Comparison of ENCODE assay signal across 17 cellular contexts in the genomic region with DNA sequence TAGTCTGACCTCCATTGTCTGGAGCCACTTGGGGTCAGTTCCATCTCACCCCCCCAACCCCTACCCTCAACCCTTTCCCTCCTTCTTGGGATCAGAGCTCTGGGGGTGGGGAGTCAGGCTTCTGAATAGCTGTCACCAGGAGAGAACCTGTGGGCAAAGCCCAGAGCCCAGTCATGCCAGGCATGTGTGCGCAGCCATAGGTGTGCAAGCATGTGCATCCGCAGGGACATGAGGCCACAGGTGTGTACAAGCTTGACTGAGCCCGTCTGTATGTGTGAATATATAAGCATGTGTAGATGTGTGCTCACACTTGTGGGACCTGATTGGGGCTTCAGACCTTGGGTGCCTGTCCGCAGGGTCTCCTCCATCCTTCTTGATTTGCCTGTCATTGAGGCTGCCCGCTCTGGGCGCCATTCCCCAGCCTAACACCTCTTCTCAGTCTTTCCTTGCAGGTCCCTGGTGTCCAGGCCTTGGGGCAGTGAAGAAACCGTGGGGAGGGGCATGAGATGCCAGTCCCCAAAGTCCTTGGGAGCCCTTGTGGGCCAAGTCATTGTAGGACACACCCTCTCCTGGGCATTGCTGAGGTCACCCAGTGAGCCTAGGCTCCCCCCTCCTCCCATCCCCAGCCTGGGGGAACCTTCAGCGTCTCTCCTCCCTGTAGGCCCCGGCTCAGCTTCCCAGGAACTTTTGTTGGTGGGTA. TPM values are rescaled to one million over a fixed set of nuclear protein-coding genes. Genes with fewer than 3 reads are reported as not detected.
DNase-seq lines count a peak whose midpoint lies in the region; ATAC-seq and TF ChIP-seq lines count a peak whose summit lies in the region.
"Had no signal": no experiment of that assay in that cellular context is flagged by ENCODE, and none has a peak within 500 bp of the region (broad histone marks: within the 10 kb centered on the region; RNA-seq: fewer than 3 reads in every experiment).

No MANE protein-coding gene starts in this region.

- POLR2A ChIA-PET in activated CD4-positive, alpha-beta T cell treated with anti-CD3 and anti-CD28 coated beads, Interleukin-2, amount 10 ng/mL, durations not matched to agents 7 days and 5 days (lab: Charles Lee): no interaction called here

- TF ChIP-seq POLR2A in gastrocnemius medialis (IDR thresholded peaks at IDR 0.05): no peak

- H3K27me3 ChIP-seq in Karpas-422 (ENCODE audit: low read length): no peaks in the 10 kb centered on the region
- no peaks in the 10 kb centered on the region for H3K27me3 ChIP-seq in gastrocnemius medialis
- H3K27me3 ChIP-seq: testis had no signal

- in situ Hi-C loops in gastrocnemius medialis (cut with MboI; ENCODE audit: low sequenced_read_pairs in 4 of 4): no loop called here

- H3K4me1 ChIP-seq in Karpas-422 (ENCODE audit: low read length): peaks cover 28% of the 10 kb centered on the region
- H3K4me1 ChIP-seq in gastrocnemius medialis: peaks cover 5 to 9% of the 10 kb centered on the region in 2 donors

- H3K9me3 ChIP-seq in Karpas-422 (ENCODE audit: low read length) (no peaks in the 10 kb centered on the region), gastrocnemius medialis (no peaks in the 10 kb centered on the region)
- H3K9me3 ChIP-seq: testis had no signal

- peak overlapping the region; percentile 65 for H3K4me3 ChIP-seq in Karpas-422 (ENCODE audit: low read length)
- no peak overlapping the region for H3K4me3 ChIP-seq in gastrocnemius medialis
- H3K4me3 ChIP-seq: lung had no signal

- no peaks in the 10 kb centered on the region for H4K20me1 ChIP-seq in Karpas-422 (ENCODE audit: insufficient read depth, low read depth, low read length)

- H3K27me3 Mint-ChIP-seq in dendritic cell treated with granulocyte-macrophage colony-stimulating factor and Interleukin-4, amounts not matched to agents 40 ng/mL and 50 ng/mL, for 4 days: no peaks in the 10 kb centered on the region
- no peaks in the 10 kb centered on the region for H3K27me3 Mint-ChIP-seq in activated CD4-positive, alpha-beta T cell treated with anti-CD3 and anti-CD28 coated beads, Interleukin-2, amount 10 ng/mL, durations not matched to agents 7 days and 5 days

- H3K36me3 ChIP-seq in Karpas-422 (ENCODE audit: insufficient read depth, low read length) (no peaks in the 10 kb centered on the region), gastrocnemius medialis (no peaks in the 10 kb centered on the region)

- no peak for ATAC-seq in gastrocnemius medialis

- peak overlapping the region; percentile 18 for H3K27ac Mint-ChIP-seq in dendritic cell treated with granulocyte-macrophage colony-stimulating factor and Interleukin-4, amounts not matched to agents 40 ng/mL and 50 ng/mL, for 4 days
- no peak overlapping the region for H3K27ac Mint-ChIP-seq in activated CD4-positive, alpha-beta T cell treated with anti-CD3 and anti-CD28 coated beads, Interleukin-2, amount 10 ng/mL, durations not matched to agents 7 days and 5 days

- H2AFZ ChIP-seq in Karpas-422 (ENCODE audit: low read length): no peak overlapping the region

- no peaks in the 10 kb centered on the region for H3K79me2 ChIP-seq in Karpas-422 (ENCODE audit: low read length)

- H3K9ac ChIP-seq in Karpas-422 (ENCODE audit: low read length): peak overlapping the region; percentile 67

- no peak overlapping the region for H3K4me3 Mint-ChIP-seq in dendritic cell treated with granulocyte-macrophage colony-stimulating factor and Interleukin-4, amounts not matched to agents 40 ng/mL and 50 ng/mL, for 4 days
- H3K4me3 Mint-ChIP-seq in activated CD4-positive, alpha-beta T cell treated with anti-CD3 and anti-CD28 coated beads, Interleukin-2, amount 10 ng/mL, durations not matched to agents 7 days and 5 days: no peak overlapping the region

- H3K4me1 Mint-ChIP-seq in dendritic cell treated with granulocyte-macrophage colony-stimulating factor and Interleukin-4, amounts not matched to agents 40 ng/mL and 50 ng/mL, for 4 days (ENCODE audit: low read depth): peaks cover 67% of the 10 kb centered on the region
- peaks cover 26% of the 10 kb centered on the region for H3K4me1 Mint-ChIP-seq in activated CD4-positive, alpha-beta T cell treated with anti-CD3 and anti-CD28 coated beads, Interleukin-2, amount 10 ng/mL, durations not matched to agents 7 days and 5 days

- DNase-seq in GM10266 (ENCODE audit: extremely low spot score): peak; percentile 10
- peak; percentile 59 for DNase-seq in Karpas-422
- no peak for DNase-seq in gastrocnemius medialis
- DNase-seq in C1 segment of cervical spinal cord (lab: John Stamatoyannopoulos, UW): no peak
- DNase-seq in NCI-H2107 treated with DMSO at 0.1 percent for 48 hours (lab: John Stamatoyannopoulos, UW; ENCODE audit: unreplicated experiment): no peak
- no peak for DNase-seq in cerebellar cortex (ENCODE audit: low spot score)
- DNase-seq in activated CD4-positive, alpha-beta T cell treated with anti-CD3 and anti-CD28 coated beads, Interleukin-2, amount 10 ng/mL, durations not matched to agents 7 days and 5 days: no peak
- DNase-seq: activated CD8-positive, alpha-beta memory T cell treated with anti-CD3 and anti-CD28 coated beads for 24 hours; DMS153; erythroblast; hippocampal formation; KG1; OCI-M1; T-helper 2 cell; testis had no signal

- peaks cover 100% of the 10 kb centered on the region for H3K36me3 Mint-ChIP-seq in dendritic cell treated with granulocyte-macrophage colony-stimulating factor and Interleukin-4, amounts not matched to agents 40 ng/mL and 50 ng/mL, for 4 days (ENCODE audit: low read depth)
- peaks cover 39% of the 10 kb centered on the region for H3K36me3 Mint-ChIP-seq in activated CD4-positive, alpha-beta T cell treated with anti-CD3 and anti-CD28 coated beads, Interleukin-2, amount 10 ng/mL, durations not matched to agents 7 days and 5 days (ENCODE audit: low read depth)

- H3K27ac ChIP-seq in Karpas-422 (ENCODE audit: low read length) (peak overlapping the region; percentile 67), gastrocnemius medialis (peak overlapping the region; percentile 61 to 80 (median 73))

- no peak for TF ChIP-seq CTCF in GM10266 (IDR thresholded peaks at IDR 0.05; ENCODE audit: control insufficient read depth, insufficient read depth, low read depth, missing control alignments)
- no peak for TF ChIP-seq CTCF in gastrocnemius medialis (IDR thresholded peaks at IDR 0.05 in 4 of 5, conservative IDR thresholded peaks at IDR 0.05 in 1 of 5)

- H3K9me3 Mint-ChIP-seq in dendritic cell treated with granulocyte-macrophage colony-stimulating factor and Interleukin-4, amounts not matched to agents 40 ng/mL and 50 ng/mL, for 4 days: no peaks in the 10 kb centered on the region
- H3K9me3 Mint-ChIP-seq in activated CD4-positive, alpha-beta T cell treated with anti-CD3 and anti-CD28 coated beads, Interleukin-2, amount 10 ng/mL, durations not matched to agents 7 days and 5 days: no peaks in the 10 kb centered on the region

- CTCF ChIA-PET in activated CD4-positive, alpha-beta T cell treated with anti-CD3 and anti-CD28 coated beads, Interleukin-2, amount 10 ng/mL, durations not matched to agents 7 days and 5 days (lab: Charles Lee): interaction anchor here (1.3 to 2.7 kb wide), 4 partner anchors 9 to 41 kb away, joined by 3 to 9 read pairs (median 4); no protein-coding TSS in a partner anchor

- peak overlapping the region; percentile 75 for H3K4me2 ChIP-seq in Karpas-422 (ENCODE audit: low read depth, low read length, poor library complexity, severe bottlenecking)

- no peaks in the 10 kb centered on the region for H3K9me2 ChIP-seq in Karpas-422 (replicated peaks; ENCODE audit: insufficient read depth, low read length)

- intact Hi-C loops in dendritic cell treated with granulocyte-macrophage colony-stimulating factor and Interleukin-4, amounts not matched to agents 40 ng/mL and 50 ng/mL, for 4 days (cut with micrococcal nuclease): no loop called here
- intact Hi-C loops in gastrocnemius medialis (cut with DNase I; ENCODE audit: low total_unique reads): loop anchor here (10.0 kb wide), 1 partner anchor 388 kb away; the partner anchor contains the start of gene CLPB

RNA-seq across cellular contexts. Expression of gene ATG16L2, which starts 9.0 kb away (rescaled TPM):
- 14.8 and 20.2 TPM in 2 replicates for total RNA-seq in Karpas-422 (2014; rRNA removed; shearing (Covaris generic); ENCODE audit: low replicate concordance)
- total RNA-seq in gastrocnemius medialis: 1 to 10 TPM; 3.1 to 8.1 (median 4.3) TPM
- 100 to 1,000 TPM; 108 to 113 TPM for total RNA-seq in activated CD4-positive, alpha-beta T cell treated with anti-CD3 and anti-CD28 coated beads, Interleukin-2, amount 10 ng/mL, durations not matched to agents 7 days and 5 days

RNA-seq across cellular contexts. Expression of gene STARD10, which starts 29.4 kb away (rescaled TPM):
- total RNA-seq in Karpas-422 (2014; rRNA removed; shearing (Covaris generic); ENCODE audit: low replicate concordance): 4.3 and 4.7 TPM in 2 replicates
- 100 to 1,000 TPM in 1 of 4 donors, 10 to 100 TPM in 3; 39.1 to 103 (median 71.1) TPM for total RNA-seq in gastrocnemius medialis
- 1 to 10 TPM; 4.5 to 6.4 TPM for total RNA-seq in activated CD4-positive, alpha-beta T cell treated with anti-CD3 and anti-CD28 coated beads, Interleukin-2, amount 10 ng/mL, durations not matched to agents 7 days and 5 days

Comparison
In these comparisons a context has a peak if more than half of its experiments do, and no peak if none do; other contexts are left out.
1. DNase-seq: peak in GM10266 (single experiment) and Karpas-422 (single experiment); none in gastrocnemius medialis (0 of 2), C1 segment of cervical spinal cord (0 of 14), NCI-H2107 treated with DMSO at 0.1 percent for 48 hours (single experiment), cerebellar cortex (single experiment) and activated CD4-positive, alpha-beta T cell treated with anti-CD3 and anti-CD28 coated beads, Interleukin-2, amount 10 ng/mL, durations not matched to agents 7 days and 5 days (single experiment).